ENCODE assay signal across 25 cellular contexts in genomic region chr11:110168404-110168803, GRCh38.
"Had no signal": no experiment of that assay in that cellular context is flagged by ENCODE, and none has a peak within 500 bp of the region (broad histone marks: within the 10 kb centered on the region; RNA-seq: fewer than 3 reads in every experiment).

No MANE protein-coding gene starts in this region.

- H3K4me2 ChIP-seq: SK-N-SH had no signal

- H3K4me1 ChIP-seq: adrenal gland had no signal

- H3K27ac ChIP-seq: adrenal gland, VCaP had no signal

- H3K9me3 ChIP-seq: adrenal gland, SK-N-SH had no signal

- H3K36me3 Mint-ChIP-seq: activated naive CD8-positive, alpha-beta T cell treated with anti-CD3 and anti-CD28 coated beads, Interleukin-2, amount 10 ng/mL, durations not matched to agents 7 days and 5 days had no signal

- H3K9me3 Mint-ChIP-seq: activated CD8-positive, alpha-beta T cell treated with anti-CD3 and anti-CD28 coated beads for 36 hours; activated naive CD8-positive, alpha-beta T cell treated with anti-CD3 and anti-CD28 coated beads, Interleukin-2, amount 10 ng/mL, durations not matched to agents 7 days and 5 days; activated T-cell treated with anti-CD3 and anti-CD28 coated beads, Interleukin-2, amount 50 U/mL, for 72 hours; activated T-helper 2 cell treated with anti-CD3 and anti-CD28 coated beads, Interferon-gamma antibody, Interleukin-2, Interleukin-4, amounts not matched to agents 10 μg/mL and 5 μg/mL and 100 μg/mL, durations not matched to agents 14 hours and 24 hours and 36 hours had no signal

- H3K27ac Mint-ChIP-seq: activated CD4-positive, alpha-beta T cell treated with anti-CD3 and anti-CD28 coated beads for 36 hours; activated CD8-positive, alpha-beta T cell treated with anti-CD3 and anti-CD28 coated beads for 36 hours; activated naive CD8-positive, alpha-beta T cell treated with anti-CD3 and anti-CD28 coated beads, Interleukin-2, amount 10 ng/mL, durations not matched to agents 7 days and 5 days; activated T-cell treated with anti-CD3 and anti-CD28 coated beads, Interleukin-2, amount 50 U/mL, for 72 hours; activated T-helper 2 cell treated with anti-CD3 and anti-CD28 coated beads, Interferon-gamma antibody, Interleukin-2, Interleukin-4, amounts not matched to agents 10 μg/mL and 5 μg/mL and 100 μg/mL, durations not matched to agents 14 hours and 24 hours and 36 hours had no signal

- H3K4me1 Mint-ChIP-seq: activated CD4-positive, alpha-beta T cell treated with anti-CD3 and anti-CD28 coated beads for 36 hours; activated naive CD8-positive, alpha-beta T cell treated with anti-CD3 and anti-CD28 coated beads, Interleukin-2, amount 10 ng/mL, durations not matched to agents 7 days and 5 days had no signal

- DNase-seq: activated CD4-positive, alpha-beta T cell treated with anti-CD3 and anti-CD28 coated beads for 36 hours; activated CD4-positive, CD25-positive, alpha-beta regulatory T cell; activated CD8-positive, alpha-beta memory T cell treated with anti-CD3 and anti-CD28 coated beads, Interleukin-2, amount 50 U/mL, for 4 hours; activated CD8-positive, alpha-beta T cell treated with anti-CD3 and anti-CD28 coated beads for 36 hours; activated gamma-delta T cell treated with Interleukin-2 at 50 U/mL for 16 hours; activated naive CD4-positive, alpha-beta T cell treated with anti-CD3 and anti-CD28 coated beads, Interleukin-2, amount 50 U/mL, for 16 hours; activated naive CD8-positive, alpha-beta T cell treated with anti-CD3 and anti-CD28 coated beads, Interleukin-2, amount 10 ng/mL, durations not matched to agents 7 days and 5 days; activated T-cell treated with anti-CD3 and anti-CD28 coated beads, Interleukin-2, amount 50 U/mL, for 72 hours; adrenal gland; anterior cingulate cortex; cerebellar nuclear complex; NCI-H1092; NCI-H1417; NCI-H2029; NCI-H2107; NCI-H2171 treated with DMSO at 0.1 percent for 48 hours; NCI-H226; NCI-H526; NCI-H82; RPMI8226; SK-N-SH; T-helper 1 cell had no signal

- H3K9ac ChIP-seq: SK-N-SH had no signal

- H3K4me3 Mint-ChIP-seq: activated CD4-positive, alpha-beta T cell treated with anti-CD3 and anti-CD28 coated beads for 36 hours; activated CD8-positive, alpha-beta T cell treated with anti-CD3 and anti-CD28 coated beads for 36 hours; activated naive CD8-positive, alpha-beta T cell treated with anti-CD3 and anti-CD28 coated beads, Interleukin-2, amount 10 ng/mL, durations not matched to agents 7 days and 5 days; activated T-cell treated with anti-CD3 and anti-CD28 coated beads, Interleukin-2, amount 50 U/mL, for 72 hours had no signal

- H3K4me3 ChIP-seq: adrenal gland had no signal

- H3K27me3 ChIP-seq: adrenal gland had no signal

- ATAC-seq: activated CD4-positive, alpha-beta T cell treated with anti-CD3 and anti-CD28 coated beads for 36 hours; activated CD8-positive, alpha-beta T cell treated with anti-CD3 and anti-CD28 coated beads for 36 hours; activated T-cell treated with anti-CD3 and anti-CD28 coated beads, Interleukin-2, amount 50 U/mL, for 72 hours; Right ventricle myocardium inferior had no signal
